20 cellular contexts compared by ENCODE assay signal in genomic region chr7:116443646-116444045, GRCh38. TPM values are rescaled to one million over a fixed set of nuclear protein-coding genes. Genes with fewer than 3 reads are reported as not detected.
DNase-seq lines count a peak whose midpoint lies in the region; TF ChIP-seq lines count a peak whose summit lies in the region.
"Had no signal": no experiment of that assay in that cellular context is flagged by ENCODE, and none has a peak within 500 bp of the region (broad histone marks: within the 10 kb centered on the region; RNA-seq: fewer than 3 reads in every experiment).

No MANE protein-coding gene starts in this region.

- H3K27me3 Mint-ChIP-seq in MCF 10A (ENCODE audit: insufficient read depth, unreplicated experiment) (no peaks in the 10 kb centered on the region), type B pancreatic cell (no peaks in the 10 kb centered on the region)
- H3K27me3 Mint-ChIP-seq: CD4-positive, CD25-positive, alpha-beta regulatory T cell had no signal

- H4K20me1 ChIP-seq in SK-N-SH (ENCODE audit: insufficient read depth) = no peaks in the 10 kb centered on the region
- H4K20me1 ChIP-seq in hepatocyte (ENCODE audit: insufficient read depth, poor library complexity, severe bottlenecking) = no peaks in the 10 kb centered on the region

- H3K36me3 Mint-ChIP-seq in MCF 10A (ENCODE audit: insufficient read depth, unreplicated experiment) (no peaks in the 10 kb centered on the region), type B pancreatic cell (no peaks in the 10 kb centered on the region)
- H3K36me3 Mint-ChIP-seq: CD4-positive, CD25-positive, alpha-beta regulatory T cell; neural progenitor cell had no signal

- 0 out of 2 replicates have a peak overlapping the region, but pooled peaks have one; percentile 7 for H2AFZ ChIP-seq in SK-N-SH (ENCODE audit: low read depth)
- H2AFZ ChIP-seq in hepatocyte = no peak overlapping the region
- H2AFZ ChIP-seq: neural progenitor cell had no signal

- no peak for TF ChIP-seq RAD21 in SK-N-SH (IDR thresholded peaks at IDR 0.05; ENCODE audit: low read length)

- H3K4me2 ChIP-seq in SK-N-SH (peak overlapping the region; percentile 32; the same call in 1 of the 2 replicates), hepatocyte (no peak overlapping the region)
- H3K4me2 ChIP-seq: neural progenitor cell had no signal

- H3K4me1 Mint-ChIP-seq in MCF 10A (ENCODE audit: insufficient read depth, unreplicated experiment) (peaks cover 41% of the 10 kb centered on the region), type B pancreatic cell (ENCODE audit: unreplicated experiment) (peaks cover 12% of the 10 kb centered on the region)
- H3K4me1 Mint-ChIP-seq: CD4-positive, CD25-positive, alpha-beta regulatory T cell; neural progenitor cell had no signal

- TF ChIP-seq CTCF in MCF 10A (IDR thresholded peaks at IDR 0.05; ENCODE audit: unreplicated experiment) = no peak
- TF ChIP-seq CTCF in breast epithelium (IDR thresholded peaks at IDR 0.05) = no peak
- no peak for TF ChIP-seq CTCF in SK-N-SH (IDR thresholded peaks at IDR 0.05)
- no peak for TF ChIP-seq CTCF in hepatocyte (IDR thresholded peaks at IDR 0.05; ENCODE audit: poor library complexity)
- no peak for TF ChIP-seq CTCF in type B pancreatic cell (conservative IDR thresholded peaks at IDR 0.05)

- H3K9me3 Mint-ChIP-seq in MCF 10A (ENCODE audit: unreplicated experiment) (peaks cover 8% of the 10 kb centered on the region), type B pancreatic cell (no peaks in the 10 kb centered on the region)
- H3K9me3 Mint-ChIP-seq: neural progenitor cell; stimulated activated naive CD8-positive, alpha-beta T cell treated with anti-CD3 and anti-CD28 coated beads, Interleukin-15, Interleukin-2, amounts not matched to agents 100 ng/mL and 50 ng/mL, for 24 hours had no signal

- H3K36me3 ChIP-seq in breast epithelium (no peaks in the 10 kb centered on the region), SK-N-SH (replicated peaks in 1 of 2; ENCODE audit: control insufficient read depth in 1 of 2, insufficient read depth in 2 of 2, low read length in 1 of 2) (no peaks in the 10 kb centered on the region), hepatocyte (replicated peaks; ENCODE audit: insufficient read depth, low read depth) (no peaks in the 10 kb centered on the region)
- H3K36me3 ChIP-seq: heart right ventricle, neural progenitor cell had no signal

- intact Hi-C loops in MCF 10A (cut with micrococcal nuclease) = loop anchor here (1.0 kb wide), 3 partner anchors 81 to 126 kb away; no protein-coding TSS in a partner anchor
- intact Hi-C loops in breast epithelium (cut with DNase I; ENCODE audit: low total_unique reads) = no loop called here

- TF ChIP-seq EP300 in SK-N-SH (IDR thresholded peaks at IDR 0.05; ENCODE audit: borderline replicate concordance in 1 of 2, low read depth in 1 of 2, low read length in 1 of 2) = no peak

- 62% methylated on average over 3 of the region's 3 CpGs for WGBS in SK-N-SH (ENCODE audit: low lambda C conversion rate)
- 90% methylated on average over 3 of the region's 3 CpGs for WGBS in hepatocyte (ENCODE audit: low lambda C conversion rate, missing lambda C conversion rate)

- peak overlapping the region; percentile 35; the same call in 1 of the 2 replicates for H3K9ac ChIP-seq in SK-N-SH
- H3K9ac ChIP-seq: neural progenitor cell had no signal

- H3K79me2 ChIP-seq in SK-N-SH (ENCODE audit: insufficient read depth) = no peaks in the 10 kb centered on the region
- no peaks in the 10 kb centered on the region for H3K79me2 ChIP-seq in hepatocyte

- H3K9me2 ChIP-seq in SK-N-SH (no peaks in the 10 kb centered on the region), hepatocyte (replicated peaks; ENCODE audit: insufficient read depth) (no peaks in the 10 kb centered on the region)

- H3K4me1 ChIP-seq in breast epithelium (no peaks in the 10 kb centered on the region), SK-N-SH (ENCODE audit: control insufficient read depth in 1 of 2, insufficient read depth in 2 of 2, low read depth in 1 of 2, low read length in 1 of 2) (peaks cover 2 to 68% of the 10 kb centered on the region in 2 experiments), hepatocyte (ENCODE audit: insufficient read depth) (peaks cover 20% of the 10 kb centered on the region)
- H3K4me1 ChIP-seq: body of pancreas had no signal

- TF ChIP-seq POLR2A in breast epithelium (IDR thresholded peaks at IDR 0.05) = no peak

- peak overlapping the region; percentile 93 for H3K27ac Mint-ChIP-seq in MCF 10A (ENCODE audit: low read depth, unreplicated experiment)
- H3K27ac Mint-ChIP-seq in type B pancreatic cell = peak overlapping the region; percentile 98
- H3K27ac Mint-ChIP-seq: CD4-positive, CD25-positive, alpha-beta regulatory T cell; neural progenitor cell; stimulated activated naive CD8-positive, alpha-beta T cell treated with anti-CD3 and anti-CD28 coated beads, Interleukin-15, Interleukin-2, amounts not matched to agents 100 ng/mL and 50 ng/mL, for 24 hours had no signal

- H3K27me3 ChIP-seq in breast epithelium (no peaks in the 10 kb centered on the region), SK-N-SH (ENCODE audit: insufficient read depth) (no peaks in the 10 kb centered on the region), hepatocyte (no peaks in the 10 kb centered on the region)
- H3K27me3 ChIP-seq: body of pancreas, heart right ventricle, neural progenitor cell had no signal

- H3K9me3 ChIP-seq in breast epithelium = no peaks in the 10 kb centered on the region
- no peaks in the 10 kb centered on the region for H3K9me3 ChIP-seq in SK-N-SH
- no peaks in the 10 kb centered on the region for H3K9me3 ChIP-seq in hepatocyte (ENCODE audit: low read depth)
- H3K9me3 ChIP-seq: body of pancreas, heart right ventricle had no signal

- CTCF ChIA-PET in MCF 10A (lab: Yijun Ruan, JAX) = interaction anchor here (1.0 to 2.9 kb wide), 3 partner anchors 67 to 184 kb away, joined by 3 to 13 read pairs (median 3); no protein-coding TSS in a partner anchor
- CTCF ChIA-PET in SK-N-SH (lab: Yijun Ruan, JAX) = no interaction called here

- H3K4me3 Mint-ChIP-seq in MCF 10A (ENCODE audit: unreplicated experiment) (no peak overlapping the region), type B pancreatic cell (no peak overlapping the region)
- H3K4me3 Mint-ChIP-seq: CD4-positive, CD25-positive, alpha-beta regulatory T cell; neural progenitor cell; stimulated activated naive CD8-positive, alpha-beta T cell treated with anti-CD3 and anti-CD28 coated beads, Interleukin-15, Interleukin-2, amounts not matched to agents 100 ng/mL and 50 ng/mL, for 24 hours had no signal

- H3K4me3 ChIP-seq in breast epithelium (no peak overlapping the region), SK-N-SH (ENCODE audit: low read depth in 2 of 2, low read length in 1 of 2) (no peak overlapping the region), hepatocyte (no peak overlapping the region)
- H3K4me3 ChIP-seq: body of pancreas, heart right ventricle, neural progenitor cell had no signal

- H3F3A ChIP-seq in SK-N-SH (replicated peaks; ENCODE audit: insufficient read depth) = peaks cover 52% of the 10 kb centered on the region

- POLR2A ChIA-PET in MCF 10A (lab: Yijun Ruan, JAX) (interaction anchor here (0.8 to 4.7 kb wide), 21 partner anchors 8 to 184 kb away, joined by 3 to 40 read pairs (median 5); partner anchors contain the start of genes CAV1 and CAV2), SK-N-SH (lab: Yijun Ruan, JAX) (no interaction called here)

- TSS peak; percentile 47 for BruUV-seq in MCF 10A (replicated peaks; lab: Mats Ljungman, UMichigan)

- H3K27ac ChIP-seq in breast epithelium (no peak overlapping the region), SK-N-SH (ENCODE audit: low read depth in 2 of 2, low read length in 1 of 2) (peak overlapping the region; percentile 76 to 87; a peak in 3 of 4 replicates), hepatocyte (peak overlapping the region; percentile 43), caudate nucleus (ENCODE audit: low read depth, low read length) (no peak overlapping the region)
- H3K27ac ChIP-seq: body of pancreas, neural progenitor cell had no signal

- DNase-seq in MCF 10A (ENCODE audit: unreplicated experiment) (no peak), breast epithelium (ENCODE audit: low spot score in 2 of 2) (no peak), SK-N-SH (no peak), hepatocyte (ENCODE audit: low spot score) (no peak), type B pancreatic cell (ENCODE audit: extremely low spot score, unreplicated experiment) (no peak), HPDE6-E6E7 (ENCODE audit: extremely low spot score) (no peak), caudate nucleus (lab: John Stamatoyannopoulos, UW) (no peak)
- no peak for DNase-seq in activated CD8-positive, alpha-beta memory T cell treated with anti-CD3 and anti-CD28 coated beads, Interleukin-2, amount 50 U/mL, for 4 hours
- DNase-seq: activated CD4-positive, CD25-positive, alpha-beta regulatory T cell treated with anti-CD3 and anti-CD28 coated beads, Interleukin-2, amount 50 U/mL, for 72 hours; activated naive CD4-positive, alpha-beta T cell; body of pancreas; CD4-positive, CD25-positive, alpha-beta regulatory T cell; heart right ventricle; islet precursor cell; NCI-H1930; NCI-H446 treated with DMSO at 0.1 percent for 48 hours; retina; SIG-M5 had no signal

TF ChIP-seq in SK-N-SH, 30 proteins besides CTCF, POLR2A, EP300 and RAD21 (continues in another document):
- TF ChIP-seq MXI1 (IDR thresholded peaks at IDR 0.05; ENCODE audit: low read depth, low read length) (no peak), TEAD4 (IDR thresholded peaks at IDR 0.05; ENCODE audit: borderline replicate concordance, insufficient read depth) (no peak), RCOR1 (IDR thresholded peaks at IDR 0.05; ENCODE audit: low read length) (no peak)

RNA-seq across cellular contexts. Expression of gene CAV2, which starts 55.9 kb away (rescaled TPM):
- total RNA-seq in MCF 10A (2022) (155 and 171 TPM in 2 replicates), breast epithelium (100 to 1,000 TPM in 1 of 3 donors, 10 to 100 TPM in 2; 63.3 to 311 (median 97.6) TPM), hepatocyte (35.5 and 49.2 TPM in 2 replicates), type B pancreatic cell (ENCODE audit: low replicate concordance) (12.8 and 36.0 TPM in 2 replicates)
- polyA plus RNA-seq in SK-N-SH (2012; rRNA removed) (182 and 265 TPM in 2 replicates), hepatocyte (53.0 and 61.5 TPM in 2 replicates)
- 265 and 285 TPM in 2 replicates for polyA plus RNA-seq in SK-N-SH (2012; cell fraction: cytosol; rRNA removed)
- polyA plus RNA-seq in SK-N-SH (2012; cell fraction: nucleus; rRNA removed) = 58.7 and 83.4 TPM in 2 replicates
- total RNA-seq: CD4-positive, CD25-positive, alpha-beta regulatory T cell had no signal
- polyA plus RNA-seq: CD4-positive, CD25-positive, alpha-beta regulatory T cell had no signal

Comparison
In these comparisons a context has a peak if more than half of its experiments do, and no peak if none do; other contexts are left out.
1. H3K27ac ChIP-seq: peak in SK-N-SH (2 of 2) and hepatocyte (single experiment); none in breast epithelium (0 of 2) and caudate nucleus (single experiment).